Comparison of ENCODE assay signal across 1 cellular context in genomic region chr20:48944663-48945297, GRCh38.
TF ChIP-seq lines count a peak whose summit lies in the region.

No MANE protein-coding gene starts in this region.

TF ChIP-seq in HepG2, 621 proteins besides CTCF, POLR2A, EP300 and RAD21:
- TF ChIP-seq, protein P1, sequence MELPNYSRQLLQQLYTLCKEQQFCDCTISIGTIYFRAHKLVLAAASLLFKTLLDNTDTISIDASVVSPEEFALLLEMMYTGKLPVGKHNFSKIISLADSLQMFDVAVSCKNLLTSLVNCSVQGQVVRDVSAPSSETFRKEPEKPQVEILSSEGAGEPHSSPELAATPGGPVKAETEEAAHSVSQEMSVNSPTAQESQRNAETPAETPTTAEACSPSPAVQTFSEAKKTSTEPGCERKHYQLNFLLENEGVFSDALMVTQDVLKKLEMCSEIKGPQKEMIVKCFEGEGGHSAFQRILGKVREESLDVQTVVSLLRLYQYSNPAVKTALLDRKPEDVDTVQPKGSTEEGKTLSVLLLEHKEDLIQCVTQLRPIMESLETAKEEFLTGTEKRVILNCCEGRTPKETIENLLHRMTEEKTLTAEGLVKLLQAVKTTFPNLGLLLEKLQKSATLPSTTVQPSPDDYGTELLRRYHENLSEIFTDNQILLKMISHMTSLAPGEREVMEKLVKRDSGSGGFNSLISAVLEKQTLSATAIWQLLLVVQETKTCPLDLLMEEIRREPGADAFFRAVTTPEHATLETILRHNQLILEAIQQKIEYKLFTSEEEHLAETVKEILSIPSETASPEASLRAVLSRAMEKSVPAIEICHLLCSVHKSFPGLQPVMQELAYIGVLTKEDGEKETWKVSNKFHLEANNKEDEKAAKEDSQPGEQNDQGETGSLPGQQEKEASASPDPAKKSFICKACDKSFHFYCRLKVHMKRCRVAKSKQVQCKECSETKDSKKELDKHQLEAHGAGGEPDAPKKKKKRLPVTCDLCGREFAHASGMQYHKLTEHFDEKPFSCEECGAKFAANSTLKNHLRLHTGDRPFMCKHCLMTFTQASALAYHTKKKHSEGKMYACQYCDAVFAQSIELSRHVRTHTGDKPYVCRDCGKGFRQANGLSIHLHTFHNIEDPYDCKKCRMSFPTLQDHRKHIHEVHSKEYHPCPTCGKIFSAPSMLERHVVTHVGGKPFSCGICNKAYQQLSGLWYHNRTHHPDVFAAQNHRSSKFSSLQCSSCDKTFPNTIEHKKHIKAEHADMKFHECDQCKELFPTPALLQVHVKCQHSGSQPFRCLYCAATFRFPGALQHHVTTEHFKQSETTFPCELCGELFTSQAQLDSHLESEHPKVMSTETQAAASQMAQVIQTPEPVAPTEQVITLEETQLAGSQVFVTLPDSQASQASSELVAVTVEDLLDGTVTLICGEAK (IDR thresholded peaks at IDR 0.05), result peak; percentile 59; the same call in 1 of the 2 replicates
- TF ChIP-seq, protein P1 (CRISPR knock-in tag; IDR thresholded peaks at IDR 0.05), result peak; percentile 98
- TF ChIP-seq ZNF883 (CRISPR knock-in tag; IDR thresholded peaks at IDR 0.05; ENCODE audit: not compliant biosample characterization) (no peak), EEA1 (CRISPR knock-in tag; IDR thresholded peaks at IDR 0.05; ENCODE audit: borderline replicate concordance) (no peak), SAP130 (CRISPR knock-in tag; IDR thresholded peaks at IDR 0.05; ENCODE audit: low read depth) (no peak), TFDP2 (CRISPR knock-in tag; IDR thresholded peaks at IDR 0.05) (no peak), GPBP1L1 (CRISPR knock-in tag; IDR thresholded peaks at IDR 0.05) (no peak)
- TF ChIP-seq, protein P2, sequence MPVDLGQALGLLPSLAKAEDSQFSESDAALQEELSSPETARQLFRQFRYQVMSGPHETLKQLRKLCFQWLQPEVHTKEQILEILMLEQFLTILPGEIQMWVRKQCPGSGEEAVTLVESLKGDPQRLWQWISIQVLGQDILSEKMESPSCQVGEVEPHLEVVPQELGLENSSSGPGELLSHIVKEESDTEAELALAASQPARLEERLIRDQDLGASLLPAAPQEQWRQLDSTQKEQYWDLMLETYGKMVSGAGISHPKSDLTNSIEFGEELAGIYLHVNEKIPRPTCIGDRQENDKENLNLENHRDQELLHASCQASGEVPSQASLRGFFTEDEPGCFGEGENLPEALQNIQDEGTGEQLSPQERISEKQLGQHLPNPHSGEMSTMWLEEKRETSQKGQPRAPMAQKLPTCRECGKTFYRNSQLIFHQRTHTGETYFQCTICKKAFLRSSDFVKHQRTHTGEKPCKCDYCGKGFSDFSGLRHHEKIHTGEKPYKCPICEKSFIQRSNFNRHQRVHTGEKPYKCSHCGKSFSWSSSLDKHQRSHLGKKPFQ (CRISPR knock-in tag; IDR thresholded peaks at IDR 0.05; ENCODE audit: insufficient replicate concordance), result no peak
TF ChIP-seq in HepG2: peak in this region for 1.
